ENCODE assay signal across 16 cellular contexts in the genomic region with DNA sequence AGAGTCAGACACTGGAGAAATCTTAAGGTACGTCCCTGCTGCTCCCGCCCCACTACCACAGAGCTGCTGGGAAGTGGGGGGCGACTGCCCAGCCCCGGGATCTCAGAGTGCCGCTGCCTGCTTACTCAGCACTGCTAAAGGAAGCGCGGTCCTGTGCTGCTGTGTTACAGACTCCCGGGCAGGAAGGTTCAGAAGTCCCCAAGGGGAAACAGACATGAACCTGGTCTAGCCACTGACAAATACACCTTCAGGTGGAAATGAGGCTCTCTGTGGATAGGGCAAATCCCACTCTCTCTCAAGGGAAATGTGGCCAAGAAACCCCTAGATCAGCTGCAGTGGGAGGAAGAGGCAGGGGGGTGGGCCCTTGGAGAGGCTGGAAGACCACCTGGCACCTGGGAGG. TPM values are rescaled to one million over a fixed set of nuclear protein-coding genes. Genes with fewer than 3 reads are reported as not detected.
A peak's percentile ranks its signal among the peaks of the same experiment; 100 is the strongest.
DNase-seq lines count a peak whose midpoint lies in the region; ATAC-seq lines count a peak whose summit lies in the region.
"Had no signal": no experiment of that assay in that cellular context is flagged by ENCODE, and none has a peak within 500 bp of the region (broad histone marks: within the 10 kb centered on the region; RNA-seq: fewer than 3 reads in every experiment).

No MANE protein-coding gene starts in this region.

- no peaks in the 10 kb centered on the region for H3K27me3 Mint-ChIP-seq in activated T-cell treated with anti-CD3 and anti-CD28 coated beads, Interleukin-2, amount 50 U/mL, for 24 hours
- H3K27me3 Mint-ChIP-seq in IgD-negative memory B cell = no peaks in the 10 kb centered on the region
- H3K27me3 Mint-ChIP-seq in stimulated activated naive B cell treated with anti-CD40 and anti-IgM and Interleukin-4, amounts not matched to agents 10 μg/mL and 1 μg/mL and 100 μg/mL, for 72 hours = no peaks in the 10 kb centered on the region

- peaks cover 15% of the 10 kb centered on the region for H3K4me1 Mint-ChIP-seq in activated T-cell treated with anti-CD3 and anti-CD28 coated beads, Interleukin-2, amount 50 U/mL, for 24 hours (ENCODE audit: low read depth)
- H3K4me1 Mint-ChIP-seq in IgD-negative memory B cell = peaks cover 10 to 13% (median 12%) of the 10 kb centered on the region in 3 donors
- H3K4me1 Mint-ChIP-seq in stimulated activated naive B cell treated with anti-CD40 and anti-IgM and Interleukin-4, amounts not matched to agents 10 μg/mL and 1 μg/mL and 100 μg/mL, for 72 hours = peaks cover 18 to 24% of the 10 kb centered on the region in 2 donors

- peak; percentile 64 for ATAC-seq in GM21447 (IDR thresholded peaks at IDR 0.05; ENCODE audit: unreplicated experiment)
- peak; percentile 63 to 67 for ATAC-seq in stimulated activated naive B cell treated with anti-CD40 and anti-IgM and Interleukin-4, amounts not matched to agents 10 μg/mL and 1 μg/mL and 100 μg/mL, for 72 hours (replicated peaks)

- DNase-seq in activated T-cell treated with anti-CD3 and anti-CD28 coated beads, Interleukin-2, amount 50 U/mL, for 24 hours = peak; percentile 13
- no peak for DNase-seq in activated T-cell treated with anti-CD3 and anti-CD28 coated beads, Interleukin-2, amount 50 U/mL, for 48 hours
- no peak for DNase-seq in stimulated activated naive B cell treated with anti-CD40 and anti-IgM and Interleukin-4, amounts not matched to agents 10 μg/mL and 1 μg/mL and 100 μg/mL, for 72 hours
- DNase-seq in NCI-H2107 treated with DMSO at 0.1 percent for 48 hours (lab: John Stamatoyannopoulos, UW; ENCODE audit: unreplicated experiment) (no peak), middle frontal gyrus (ENCODE audit: extremely low spot score, low spot score) (no peak), GM23248 (no peak)
- DNase-seq: amniotic stem cell, cortex of kidney, DMS53, NCI-H1436, NCI-H526, spleen had no signal

- no peak overlapping the region for H3K4me2 ChIP-seq in GM23248 (ENCODE audit: unreplicated experiment)

- no peak overlapping the region for H3K27ac ChIP-seq in GM23248
- H3K27ac ChIP-seq: thoracic aorta had no signal

- no peak overlapping the region for H3K4me3 ChIP-seq in GM23248
- H3K4me3 ChIP-seq: spleen, thoracic aorta had no signal

- peaks cover 47% of the 10 kb centered on the region for H3K36me3 ChIP-seq in GM23248 (ENCODE audit: low read depth)

- no peaks in the 10 kb centered on the region for H3K27me3 ChIP-seq in GM23248 (replicated peaks; ENCODE audit: insufficient read depth)
- H3K27me3 ChIP-seq: spleen had no signal

- no peak overlapping the region for H3K4me3 Mint-ChIP-seq in activated T-cell treated with anti-CD3 and anti-CD28 coated beads, Interleukin-2, amount 50 U/mL, for 24 hours
- peak overlapping the region in 1 of 4 donors; percentile 90 for H3K4me3 Mint-ChIP-seq in IgD-negative memory B cell
- peak overlapping the region in 1 of 2 donors; percentile 62 for H3K4me3 Mint-ChIP-seq in stimulated activated naive B cell treated with anti-CD40 and anti-IgM and Interleukin-4, amounts not matched to agents 10 μg/mL and 1 μg/mL and 100 μg/mL, for 72 hours
- H3K4me3 Mint-ChIP-seq: T-helper 2 cell treated with Interferon-gamma antibody and Interleukin-4, amounts not matched to agents 5 μg/mL and 100 μg/mL, for 36 hours had no signal

- no peak overlapping the region for H3K9ac ChIP-seq in GM23248

- peaks cover 13% of the 10 kb centered on the region for H3F3A ChIP-seq in GM23248 (ENCODE audit: insufficient read depth)

- no peaks in the 10 kb centered on the region for H4K20me1 ChIP-seq in GM23248 (ENCODE audit: insufficient read depth)

- H3K79me2 ChIP-seq in GM23248 (ENCODE audit: insufficient read depth) = no peaks in the 10 kb centered on the region

- H3K4me1 ChIP-seq in GM23248 (ENCODE audit: insufficient read depth) = no peaks in the 10 kb centered on the region

- peak overlapping the region; percentile 71 for H3K27ac Mint-ChIP-seq in activated T-cell treated with anti-CD3 and anti-CD28 coated beads, Interleukin-2, amount 50 U/mL, for 24 hours
- H3K27ac Mint-ChIP-seq in IgD-negative memory B cell = peak overlapping the region in 2 of 3 donors; percentile 84 to 93
- peak overlapping the region; percentile 93 for H3K27ac Mint-ChIP-seq in stimulated activated naive B cell treated with anti-CD40 and anti-IgM and Interleukin-4, amounts not matched to agents 10 μg/mL and 1 μg/mL and 100 μg/mL, for 72 hours
- H3K27ac Mint-ChIP-seq: T-helper 2 cell treated with Interferon-gamma antibody and Interleukin-4, amounts not matched to agents 5 μg/mL and 100 μg/mL, for 36 hours had no signal

- in situ Hi-C loops in GM23248 (cut with MboI) = no loop called here

- H3K9me2 ChIP-seq in GM23248 (ENCODE audit: insufficient read depth) = no peaks in the 10 kb centered on the region

- H3K36me3 Mint-ChIP-seq in activated T-cell treated with anti-CD3 and anti-CD28 coated beads, Interleukin-2, amount 50 U/mL, for 24 hours (ENCODE audit: low read depth) = peaks cover 93% of the 10 kb centered on the region
- H3K36me3 Mint-ChIP-seq in IgD-negative memory B cell = peaks cover 15% of the 10 kb centered on the region
- H3K36me3 Mint-ChIP-seq in stimulated activated naive B cell treated with anti-CD40 and anti-IgM and Interleukin-4, amounts not matched to agents 10 μg/mL and 1 μg/mL and 100 μg/mL, for 72 hours = peaks cover 59 to 70% of the 10 kb centered on the region in 2 donors

- H3K9me3 ChIP-seq in GM23248 (ENCODE audit: low read depth) = no peaks in the 10 kb centered on the region
- H3K9me3 ChIP-seq: spleen, thoracic aorta had no signal

- H2AFZ ChIP-seq in GM23248 = no peak overlapping the region

- WGBS in GM23248 (ENCODE audit: low coverage in 1 of 2, low lambda C conversion rate in 2 of 2, missing lambda C conversion rate in 2 of 2), 2 experiments = 95 to 98% methylated on average over 8 of the region's 8 CpGs

- peaks cover 7% of the 10 kb centered on the region for H3K9me3 Mint-ChIP-seq in activated T-cell treated with anti-CD3 and anti-CD28 coated beads, Interleukin-2, amount 50 U/mL, for 24 hours
- H3K9me3 Mint-ChIP-seq in IgD-negative memory B cell = peaks cover 0 to 9% (median 3%) of the 10 kb centered on the region in 3 donors
- peaks cover 4% of the 10 kb centered on the region in 2 donors for H3K9me3 Mint-ChIP-seq in stimulated activated naive B cell treated with anti-CD40 and anti-IgM and Interleukin-4, amounts not matched to agents 10 μg/mL and 1 μg/mL and 100 μg/mL, for 72 hours
- H3K9me3 Mint-ChIP-seq: T-helper 2 cell treated with Interferon-gamma antibody and Interleukin-4, amounts not matched to agents 5 μg/mL and 100 μg/mL, for 36 hours had no signal

RNA-seq across cellular contexts. Expression of gene MTERF4, which starts 13.7 kb away (rescaled TPM):
- polyA plus RNA-seq in IgD-negative memory B cell = 65.6 TPM
- total RNA-seq in GM23248 (2014; rRNA removed; shearing (Covaris generic)) = 21.0 and 39.8 TPM in 2 replicates
- 15.1 and 15.8 TPM in 2 replicates for polyA plus RNA-seq in GM23248 (2016; fragmentation: Nextera tagmentation; extraction: Ambion mirVana)
